In the genomic region with DNA sequence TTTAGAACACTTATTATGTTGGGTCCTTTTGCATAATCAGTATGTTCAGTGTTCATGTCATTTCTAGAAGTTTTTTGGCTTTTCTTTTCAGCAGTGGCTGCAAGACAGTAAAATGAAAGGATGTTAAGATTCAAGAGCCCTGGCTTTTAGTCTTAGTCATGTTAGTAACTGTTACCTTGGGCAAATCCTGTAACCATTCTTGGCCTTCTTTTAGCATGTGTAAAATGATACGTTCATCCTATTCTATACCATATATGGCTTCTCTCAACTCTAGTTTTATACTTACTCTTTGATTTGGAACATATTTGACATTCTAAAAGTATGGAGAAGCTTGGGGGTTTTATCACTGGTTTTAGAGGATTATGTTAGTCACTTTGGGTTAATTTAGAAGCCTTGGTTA, we compare ENCODE assay signal across 20 cellular contexts. TPM values are rescaled to one million over a fixed set of nuclear protein-coding genes. Genes with fewer than 3 reads are reported as not detected.
A peak's percentile ranks its signal among the peaks of the same experiment; 100 is the strongest.
DNase-seq lines count a peak whose midpoint lies in the region; ATAC-seq and TF ChIP-seq lines count a peak whose summit lies in the region.
"Had no signal": no experiment of that assay in that cellular context is flagged by ENCODE, and none has a peak within 500 bp of the region (broad histone marks: within the 10 kb centered on the region; RNA-seq: fewer than 3 reads in every experiment).

No MANE protein-coding gene starts in this region.

- H3K27me3 ChIP-seq in RWPE2 (ENCODE audit: insufficient read depth, poor library complexity, severe bottlenecking) (no peaks in the 10 kb centered on the region), GM23248 (replicated peaks; ENCODE audit: insufficient read depth) (no peaks in the 10 kb centered on the region), uterus (no peaks in the 10 kb centered on the region)
- H3K27me3 ChIP-seq: BLaER1 treated with 17β-estradiol and CSF1 and Interleukin-3, amounts not matched to agents 10 nM and 100 nM; Peyer's patch had no signal

- H3K9ac ChIP-seq in GM23248, result no peak overlapping the region
- H3K9ac ChIP-seq: BLaER1 treated with 17β-estradiol and CSF1 and Interleukin-3, amounts not matched to agents 10 nM and 100 nM had no signal

- no peak overlapping the region for H3K4me2 ChIP-seq in GM23248 (ENCODE audit: unreplicated experiment)
- H3K4me2 ChIP-seq: A549 had no signal

- H3F3A ChIP-seq in GM23248 (ENCODE audit: insufficient read depth), result no peaks in the 10 kb centered on the region

- peaks cover 14% of the 10 kb centered on the region for H3K4me1 ChIP-seq in RWPE2 (ENCODE audit: insufficient read depth, poor library complexity, severe bottlenecking)
- no peaks in the 10 kb centered on the region for H3K4me1 ChIP-seq in GM23248 (ENCODE audit: insufficient read depth)
- H3K4me1 ChIP-seq in uterus, result peaks cover 0 to 4% of the 10 kb centered on the region in 2 donors
- H3K4me1 ChIP-seq: Peyer's patch had no signal

- H3K36me3 ChIP-seq in RWPE2 (ENCODE audit: low read depth), result no peaks in the 10 kb centered on the region
- H3K36me3 ChIP-seq in GM23248 (ENCODE audit: low read depth), result no peaks in the 10 kb centered on the region
- no peaks in the 10 kb centered on the region for H3K36me3 ChIP-seq in uterus
- H3K36me3 ChIP-seq: HAP-1, Peyer's patch had no signal

- TF ChIP-seq CTCF in HFF-Myc (IDR thresholded peaks at IDR 0.05; ENCODE audit: low read depth, low read length, missing control alignments) (no peak), RWPE2 (IDR thresholded peaks at IDR 0.05; ENCODE audit: poor library complexity, severe bottlenecking) (no peak), uterus (IDR thresholded peaks at IDR 0.05) (no peak)

- H4K20me1 ChIP-seq in GM23248 (ENCODE audit: insufficient read depth), result 0 out of 2 replicates have a peak, but pooled peaks cover 5% of the 10 kb centered on the region

- in situ Hi-C loops in GM23248 (cut with MboI), result no loop called here

- peak; percentile 79 for DNase-seq in EH (ENCODE audit: low read depth)
- peak; percentile 30 for DNase-seq in HFF-Myc (ENCODE audit: extremely low read depth, low read depth)
- no peak for DNase-seq in RWPE2 (ENCODE audit: low spot score)
- DNase-seq in fibroblast of peridontal ligament (ENCODE audit: extremely low read depth), result peak; percentile 35
- DNase-seq in GM23248, result no peak
- DNase-seq in activated CD4-positive, CD25-positive, alpha-beta regulatory T cell (lab: John Stamatoyannopoulos, UW), result no peak
- DNase-seq in uterus, result no peak
- DNase-seq: CD8-positive, alpha-beta memory T cell; DND-41; KBM-7; NCI-H1048; NCI-H146; NCI-H2081; NCI-H510A treated with DMSO at 0.1 percent for 48 hours; Peyer's patch; SHP77 had no signal

- intact Hi-C loops in uterus (cut with DNase I; ENCODE audit: low total_unique reads), result no loop called here

- ATAC-seq in RWPE2 (ENCODE audit: low read depth) (peak; percentile 60; the same call in 2 of the 3 replicates), GM21723 (IDR thresholded peaks at IDR 0.05; ENCODE audit: unreplicated experiment) (no peak)
- ATAC-seq: A549 had no signal

- H3K27ac ChIP-seq in RWPE2 (ENCODE audit: poor library complexity, severe bottlenecking) (no peak overlapping the region), GM23248 (no peak overlapping the region), uterus (no peak overlapping the region)
- H3K27ac ChIP-seq: A549; BLaER1 treated with 17β-estradiol and CSF1 and Interleukin-3, amounts not matched to agents 10 nM and 100 nM; Peyer's patch had no signal

- no peaks in the 10 kb centered on the region for H3K9me2 ChIP-seq in GM23248 (ENCODE audit: insufficient read depth)

- peaks cover 100% of the 10 kb centered on the region for H3K79me2 ChIP-seq in GM23248 (ENCODE audit: insufficient read depth)

- H3K9me3 ChIP-seq in RWPE2 (ENCODE audit: severe bottlenecking) (no peaks in the 10 kb centered on the region), GM23248 (ENCODE audit: low read depth) (no peaks in the 10 kb centered on the region), uterus (no peaks in the 10 kb centered on the region)
- H3K9me3 ChIP-seq: A549, HAP-1, Peyer's patch had no signal

- H3K4me3 ChIP-seq in HFF-Myc (replicated peaks; ENCODE audit: low read depth, low read length) (no peak overlapping the region), RWPE2 (ENCODE audit: severe bottlenecking) (no peak overlapping the region), GM23248 (no peak overlapping the region), uterus (no peak overlapping the region)
- H3K4me3 ChIP-seq: A549; BLaER1 treated with 17β-estradiol and CSF1 and Interleukin-3, amounts not matched to agents 10 nM and 100 nM; HAP-1; Peyer's patch had no signal

- no peak for TF ChIP-seq POLR2A in uterus (IDR thresholded peaks at IDR 0.05)

- H2AFZ ChIP-seq in GM23248, result no peak overlapping the region

- 85 to 88% methylated on average over 1 of the region's 1 CpG for WGBS in GM23248 (ENCODE audit: low coverage in 1 of 2, low lambda C conversion rate in 2 of 2, missing lambda C conversion rate in 2 of 2), 2 experiments

RNA-seq across cellular contexts. Expression of gene GTF2E1, which starts 20.0 kb away (rescaled TPM):
- 10.8 and 11.1 TPM in 2 replicates for total RNA-seq in GM23248 (2014; rRNA removed; shearing (Covaris generic))
- polyA plus RNA-seq in GM23248 (2016; fragmentation: Nextera tagmentation; extraction: Ambion mirVana), result 6.9 and 7.2 TPM in 2 replicates
- total RNA-seq in uterus, result 10 to 100 TPM; 11.0 to 38.5 (median 16.6) TPM

RNA-seq across cellular contexts. Expression of gene RABL3, which starts 20.3 kb away (rescaled TPM):
- 17.2 and 22.6 TPM in 2 replicates for total RNA-seq in GM23248 (2014; rRNA removed; shearing (Covaris generic))
- 27.4 and 28.4 TPM in 2 replicates for polyA plus RNA-seq in GM23248 (2016; fragmentation: Nextera tagmentation; extraction: Ambion mirVana)
- total RNA-seq in uterus, result 10 to 100 TPM in 3 of 4 donors, 1 to 10 TPM in 1; 9.1 to 54.6 (median 31.7) TPM

Comparison
In these comparisons a context has a peak if more than half of its experiments do, and no peak if none do; other contexts are left out.
1. DNase-seq: peak in EH (single experiment), HFF-Myc (single experiment) and fibroblast of peridontal ligament (single experiment); none in RWPE2 (single experiment), GM23248 (single experiment), activated CD4-positive, CD25-positive, alpha-beta regulatory T cell (0 of 4) and uterus (0 of 2).